In genomic region chr21:20997633-20998455, GRCh38 we compare ENCODE assay signal across 7 cellular contexts. TPM values are rescaled to one million over a fixed set of nuclear protein-coding genes. Genes with fewer than 3 reads are reported as not detected.
A peak's percentile ranks its signal among the peaks of the same experiment; 100 is the strongest.
DNase-seq lines count a peak whose midpoint lies in the region; ATAC-seq and TF ChIP-seq lines count a peak whose summit lies in the region.

Gene NCAM2, plus strand, starts transcription at chr21:20998409.

- TF ChIP-seq CTCF in MM.1S (IDR thresholded peaks at IDR 0.05; ENCODE audit: low read length) (no peak), WERI-Rb-1 (IDR thresholded peaks at IDR 0.05; ENCODE audit: low read depth, low read length) (no peak), Caco-2 (IDR thresholded peaks at IDR 0.05; ENCODE audit: insufficient read depth in 1 of 2, low read depth in 1 of 2, low read length in 1 of 2, severe bottlenecking in 1 of 2, unreplicated experiment in 1 of 2) (no peak)

- no peak within 1 kb of the TSS for H3K4me3 Mint-ChIP-seq in Caco-2 (ENCODE audit: unreplicated experiment)

- H3K27me3 ChIP-seq in MM.1S (replicated peaks; ENCODE audit: insufficient read depth, low read length) (no peaks in the 10 kb centered on the region), WERI-Rb-1 (ENCODE audit: insufficient read depth, low read depth, severe bottlenecking) (peaks cover 8% of the 10 kb centered on the region), Caco-2 (replicated peaks; ENCODE audit: control insufficient read depth, insufficient read depth, low read length) (no peaks in the 10 kb centered on the region)

- H3F3A ChIP-seq in MM.1S (ENCODE audit: insufficient read depth, low read length), result peaks cover 16% of the 10 kb centered on the region

- no peaks in the 10 kb centered on the region for H3K9me2 ChIP-seq in MM.1S (replicated peaks; ENCODE audit: insufficient read depth, low read length)

- no peaks in the 10 kb centered on the region for H3K79me2 ChIP-seq in MM.1S (ENCODE audit: low read length)

- H3K27ac ChIP-seq in MM.1S (ENCODE audit: low read length), result peak within 1 kb of the TSS; percentile 50; the same call in 1 of the 2 replicates
- H3K27ac ChIP-seq in WERI-Rb-1, result no peak within 1 kb of the TSS

- H3K4me2 ChIP-seq in MM.1S (ENCODE audit: low read depth, low read length), result peak within 1 kb of the TSS; percentile 84

- H3K4me1 ChIP-seq in MM.1S (ENCODE audit: low read length), result peaks cover 5% of the 10 kb centered on the region
- H3K4me1 ChIP-seq in Caco-2, result no peaks in the 10 kb centered on the region

- H3K27me3 Mint-ChIP-seq in Caco-2 (ENCODE audit: insufficient read depth, unreplicated experiment), result peaks cover 14% of the 10 kb centered on the region

- H3K9me3 ChIP-seq in MM.1S (replicated peaks; ENCODE audit: insufficient read depth, low read length), result no peaks in the 10 kb centered on the region
- no peaks in the 10 kb centered on the region for H3K9me3 ChIP-seq in WERI-Rb-1 (ENCODE audit: severe bottlenecking)
- H3K9me3 ChIP-seq in Caco-2, result no peaks in the 10 kb centered on the region

- peak within 1 kb of the TSS; percentile 91 for H2AFZ ChIP-seq in MM.1S (ENCODE audit: low read length)

- peak within 1 kb of the TSS; percentile 45; the same call in 1 of the 2 replicates for H3K9ac ChIP-seq in MM.1S (ENCODE audit: low read length)

- H3K4me3 ChIP-seq in MM.1S (ENCODE audit: low read length) (peak within 1 kb of the TSS; percentile 74), WERI-Rb-1 (ENCODE audit: low read depth, low read length) (peak within 1 kb of the TSS; percentile 76), Caco-2 (ENCODE audit: low read depth, low read length) (no peak within 1 kb of the TSS)

- DNase-seq in MM.1S (peak; percentile 87), WERI-Rb-1 (peak; percentile 80), iris pigment epithelial cell (ENCODE audit: low read depth) (peak; percentile 71), Caco-2 (no peak)
- DNase-seq in central memory CD4-positive, alpha-beta T cell, result peak; percentile 54
- peak; percentile 33 for DNase-seq in stimulated activated CD4-positive, alpha-beta T cell treated with anti-CD3 and anti-CD28 coated beads, Interleukin-12 subunit alpha, Interleukin-12 subunit beta, amount 100 ng/mL, for 24 hours (ENCODE audit: low read depth in 2 of 2)

- no peaks in the 10 kb centered on the region for H3K36me3 Mint-ChIP-seq in Caco-2 (ENCODE audit: insufficient read depth, unreplicated experiment)

- CTCF ChIA-PET in Caco-2 (lab: Charles Lee), result no interaction called here

- intact Hi-C loops in Caco-2 (cut with micrococcal nuclease; ENCODE audit: unreplicated experiment), result loop anchor here (5.0 kb wide), 1 partner anchor 164 kb away; no protein-coding TSS in a partner anchor

- POLR2A ChIA-PET in Caco-2 (lab: Charles Lee), result no interaction called here

- no peaks in the 10 kb centered on the region for H3K36me3 ChIP-seq in MM.1S (replicated peaks; ENCODE audit: insufficient read depth, low read length)
- no peaks in the 10 kb centered on the region for H3K36me3 ChIP-seq in WERI-Rb-1
- H3K36me3 ChIP-seq in Caco-2 (ENCODE audit: control insufficient read depth, insufficient read depth, low read length), result no peaks in the 10 kb centered on the region

- BruUV-seq in Caco-2 (replicated peaks; lab: Mats Ljungman, UMichigan), result no TSS peak

- peak; percentile 57 for ATAC-seq in GM19043 (IDR thresholded peaks at IDR 0.05; ENCODE audit: low read depth, unreplicated experiment)

- H3K4me1 Mint-ChIP-seq in Caco-2 (ENCODE audit: low read depth, unreplicated experiment), result no peaks in the 10 kb centered on the region

- no peaks in the 10 kb centered on the region for H4K20me1 ChIP-seq in MM.1S (ENCODE audit: insufficient read depth, low read length)

- H3K27ac Mint-ChIP-seq in Caco-2 (ENCODE audit: unreplicated experiment), result no peak within 1 kb of the TSS

- no peaks in the 10 kb centered on the region for H3K9me3 Mint-ChIP-seq in Caco-2 (ENCODE audit: unreplicated experiment)

RNA-seq across cellular contexts. Expression of gene NCAM2, which starts in this region (rescaled TPM):
- not detected in 2 replicates for total RNA-seq in Caco-2 (2022)

Comparison
In these comparisons a context has a peak if more than half of its experiments do, and no peak if none do; other contexts are left out.
1. DNase-seq: peak in MM.1S (single experiment), WERI-Rb-1 (single experiment), central memory CD4-positive, alpha-beta T cell (single experiment), iris pigment epithelial cell (single experiment) and stimulated activated CD4-positive, alpha-beta T cell treated with anti-CD3 and anti-CD28 coated beads, Interleukin-12 subunit alpha, Interleukin-12 subunit beta, amount 100 ng/mL, for 24 hours (2 of 2); none in Caco-2 (0 of 2).